ENCODE assay signal across 26 cellular contexts in the genomic region with DNA sequence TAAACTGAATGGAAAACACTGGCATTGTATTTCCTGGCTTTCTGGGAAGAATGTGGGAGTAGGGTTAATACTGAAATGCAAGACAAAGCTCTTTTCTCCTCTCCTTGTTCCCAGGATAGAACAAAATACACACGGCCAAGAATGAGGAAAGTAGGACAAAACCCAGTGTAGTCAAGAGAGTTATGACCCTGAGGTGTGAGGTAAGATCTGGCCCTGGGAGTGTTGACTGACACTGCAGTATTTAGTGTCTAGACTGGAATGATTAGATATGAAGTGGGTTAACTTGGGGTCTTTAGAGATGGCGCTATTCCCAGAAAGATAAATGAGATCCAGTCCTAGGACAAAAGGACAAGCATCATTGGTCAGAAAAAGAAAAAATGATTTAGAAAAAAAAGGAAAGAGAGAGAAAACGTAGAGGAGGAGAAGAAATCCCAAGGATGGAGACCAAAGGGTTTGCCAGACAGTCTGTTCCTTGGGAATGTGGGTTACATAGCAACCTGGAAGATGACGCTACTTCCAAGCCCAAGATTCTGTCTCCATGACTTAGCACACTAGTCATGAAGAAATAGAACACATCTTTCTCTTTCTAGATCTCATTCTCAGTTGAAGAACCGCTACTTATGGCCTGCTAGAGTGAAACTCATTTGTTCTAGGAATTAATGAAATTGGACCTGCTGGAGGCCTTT.
"Had no signal": no experiment of that assay in that cellular context is flagged by ENCODE, and none has a peak within 500 bp of the region (broad histone marks: within the 10 kb centered on the region; RNA-seq: fewer than 3 reads in every experiment).

No MANE protein-coding gene starts in this region.

- ATAC-seq: activated T-cell treated with anti-CD3 and anti-CD28 coated beads, Interleukin-2, amount 50 U/mL, for 4 hours had no signal

- H3K27me3 ChIP-seq: breast epithelium, SJCRH30 had no signal

- H3K4me1 ChIP-seq: breast epithelium, SJCRH30 had no signal

- H3K9me3 ChIP-seq: breast epithelium, SJCRH30, SK-N-SH had no signal

- DNase-seq: activated CD4-positive, alpha-beta memory T cell treated with anti-CD3 and anti-CD28 coated beads for 36 hours; activated CD4-positive, alpha-beta T cell treated with anti-CD3 and anti-CD28 coated beads, Interleukin-2, amount 10 ng/mL, durations not matched to agents 7 days and 5 days; activated CD4-positive, CD25-positive, alpha-beta regulatory T cell; activated CD8-positive, alpha-beta memory T cell treated with anti-CD3 and anti-CD28 coated beads for 24 hours; activated effector memory CD4-positive, alpha-beta T cell treated with anti-CD3 and anti-CD28 coated beads, Interleukin-2, amount 50 U/mL, for 16 hours; activated naive CD4-positive, alpha-beta T cell treated with Interleukin-2 at 50 U/mL for 16 hours; activated naive CD8-positive, alpha-beta T cell treated with anti-CD3 and anti-CD28 coated beads for 36 hours; activated T-cell treated with anti-CD3 and anti-CD28 coated beads, Interleukin-2, amount 50 U/mL, for 4 hours; anterior cingulate cortex; central memory CD4-positive, alpha-beta T cell; NCI-H1092; NCI-H1417 treated with DMSO at 0.1 percent for 48 hours; NCI-H1694; NCI-H2029; NCI-H2107; NCI-H2171 treated with DMSO at 0.1 percent for 48 hours; NCI-H226; NCI-H510A; NCI-H526 treated with DMSO at 0.1 percent for 48 hours; NCI-H82; SJCRH30; SK-N-SH; T-helper 1 cell had no signal

- H3K4me3 ChIP-seq: breast epithelium, SJCRH30 had no signal

- H3K27ac ChIP-seq: breast epithelium, KMS-11, SJCRH30, VCaP had no signal

- H3K36me3 ChIP-seq: breast epithelium, SJCRH30 had no signal
